8 cellular contexts compared by ENCODE assay signal in the genomic region with DNA sequence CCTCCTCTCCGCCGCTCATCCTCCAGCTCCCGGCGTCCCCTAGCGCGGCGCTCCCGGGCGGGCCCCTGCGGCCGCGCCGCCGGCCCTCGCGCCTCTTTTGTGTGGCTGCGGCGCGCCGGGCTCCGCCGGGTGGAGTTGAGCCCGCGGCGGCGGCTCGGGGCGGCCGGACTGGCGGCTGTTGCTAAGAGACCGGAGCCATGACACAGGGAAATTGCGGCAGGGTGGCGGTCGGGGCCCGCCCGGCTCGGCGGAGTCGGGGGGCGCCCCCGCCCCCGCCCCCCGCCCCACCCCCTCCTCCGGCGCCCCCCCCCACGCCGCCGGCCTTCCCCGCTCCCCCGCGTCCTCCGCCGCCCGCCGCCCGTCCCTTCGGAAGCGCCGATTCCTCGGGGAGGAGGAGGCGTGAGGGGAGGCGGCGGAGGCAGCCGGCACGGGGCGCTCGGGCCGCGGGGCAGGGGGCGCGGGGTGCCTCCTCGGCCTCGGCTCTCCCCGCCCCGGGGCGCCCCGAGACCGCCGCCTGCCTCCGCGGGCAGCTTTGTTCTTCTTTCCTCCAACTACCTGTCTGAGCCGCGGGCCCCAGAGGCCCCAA. TPM values are rescaled to one million over a fixed set of nuclear protein-coding genes. Genes with fewer than 3 reads are reported as not detected.
DNase-seq lines count a peak whose midpoint lies in the region; ATAC-seq lines count a peak whose summit lies in the region.

A gene (minus strand): TSS at position 223 of the 586 bp plus-strand sequence. CDS start 3,459 bp downstream, outside the sequence.

- no peaks in the 10 kb centered on the region for H3K36me3 Mint-ChIP-seq in CD4-positive, alpha-beta memory T cell
- no peaks in the 10 kb centered on the region for H3K36me3 Mint-ChIP-seq in activated T-cell treated with anti-CD3 and anti-CD28 coated beads, Interleukin-2, amount 50 U/mL, for 72 hours (ENCODE audit: insufficient read depth in 2 of 2)
- peaks cover 0 to 7% of the 10 kb centered on the region in 2 donors for H3K36me3 Mint-ChIP-seq in stimulated activated naive B cell treated with anti-CD40 and anti-IgM and Interleukin-4, amounts not matched to agents 10 μg/mL and 1 μg/mL and 100 μg/mL, for 72 hours

- POLR2A ChIA-PET in CD4-positive, alpha-beta memory T cell (lab: Charles Lee; ENCODE audit: partially characterized antibody), result no interaction called here

- no peaks in the 10 kb centered on the region for H3K9me3 ChIP-seq in CD4-positive, alpha-beta memory T cell (ENCODE audit: control insufficient read depth in 1 of 2, low read length in 2 of 2)

- no peaks in the 10 kb centered on the region for H3K4me1 ChIP-seq in CD4-positive, alpha-beta memory T cell (ENCODE audit: insufficient read depth, low read length)

- H3K36me3 ChIP-seq in CD4-positive, alpha-beta memory T cell (ENCODE audit: insufficient read depth, low read length), result no peaks in the 10 kb centered on the region

- H3K27me3 ChIP-seq in CD4-positive, alpha-beta memory T cell (ENCODE audit: insufficient read depth, low read length), result peaks cover 23% of the 10 kb centered on the region

- H3K9me3 Mint-ChIP-seq in CD4-positive, alpha-beta memory T cell, result peaks cover 0 to 5% (median 0%) of the 10 kb centered on the region in 8 donors
- H3K9me3 Mint-ChIP-seq in activated T-cell treated with anti-CD3 and anti-CD28 coated beads, Interleukin-2, amount 50 U/mL, for 72 hours, result no peaks in the 10 kb centered on the region
- no peaks in the 10 kb centered on the region for H3K9me3 Mint-ChIP-seq in stimulated activated naive B cell treated with anti-CD40 and anti-IgM and Interleukin-4, amounts not matched to agents 10 μg/mL and 1 μg/mL and 100 μg/mL, for 72 hours

- H3K27ac ChIP-seq in CD4-positive, alpha-beta memory T cell (ENCODE audit: low read depth, low read length), result no peak within 1 kb of the TSS

- no peak for DNase-seq in CD4-positive, alpha-beta memory T cell
- peak; percentile 10 to 14 for DNase-seq in activated T-cell treated with anti-CD3 and anti-CD28 coated beads, Interleukin-2, amount 50 U/mL, for 72 hours
- DNase-seq in iPS-NIHi11 (ENCODE audit: low spot score) (peak; percentile 82), GM19240 (ENCODE audit: insufficient read length, low spot score) (no peak), SHP77 treated with DMSO at 0.1 percent for 48 hours (lab: John Stamatoyannopoulos, UW) (no peak)
- no peak for DNase-seq in stimulated activated naive B cell treated with anti-CD40 and anti-IgM and Interleukin-4, amounts not matched to agents 10 μg/mL and 1 μg/mL and 100 μg/mL, for 72 hours

- peak within 1 kb of the TSS in 7 of 8 donors; percentile 17 to 71 (median 42) for H3K4me3 Mint-ChIP-seq in CD4-positive, alpha-beta memory T cell
- peak within 1 kb of the TSS; percentile 53 to 75 for H3K4me3 Mint-ChIP-seq in activated T-cell treated with anti-CD3 and anti-CD28 coated beads, Interleukin-2, amount 50 U/mL, for 72 hours
- H3K4me3 Mint-ChIP-seq in stimulated activated naive B cell treated with anti-CD40 and anti-IgM and Interleukin-4, amounts not matched to agents 10 μg/mL and 1 μg/mL and 100 μg/mL, for 72 hours, result peak within 1 kb of the TSS; percentile 61 to 79

- peaks cover 0 to 10% (median 6%) of the 10 kb centered on the region in 4 donors for H3K4me1 Mint-ChIP-seq in CD4-positive, alpha-beta memory T cell
- H3K4me1 Mint-ChIP-seq in activated T-cell treated with anti-CD3 and anti-CD28 coated beads, Interleukin-2, amount 50 U/mL, for 72 hours (ENCODE audit: low read depth), result no peaks in the 10 kb centered on the region
- H3K4me1 Mint-ChIP-seq in stimulated activated naive B cell treated with anti-CD40 and anti-IgM and Interleukin-4, amounts not matched to agents 10 μg/mL and 1 μg/mL and 100 μg/mL, for 72 hours, result peaks cover 17 to 27% of the 10 kb centered on the region in 2 donors

- CTCF ChIA-PET in CD4-positive, alpha-beta memory T cell (lab: Charles Lee; ENCODE audit: partially characterized antibody), result no interaction called here

- intact Hi-C loops in CD4-positive, alpha-beta memory T cell (cut with micrococcal nuclease), result loop anchor here (10.0 kb wide), 1 partner anchor 821 kb away; no protein-coding TSS in a partner anchor

- no peak within 1 kb of the TSS for H3K27ac Mint-ChIP-seq in CD4-positive, alpha-beta memory T cell
- H3K27ac Mint-ChIP-seq in activated T-cell treated with anti-CD3 and anti-CD28 coated beads, Interleukin-2, amount 50 U/mL, for 72 hours, result no peak within 1 kb of the TSS
- H3K27ac Mint-ChIP-seq in stimulated activated naive B cell treated with anti-CD40 and anti-IgM and Interleukin-4, amounts not matched to agents 10 μg/mL and 1 μg/mL and 100 μg/mL, for 72 hours, result peak within 1 kb of the TSS; percentile 25

- ATAC-seq in GM21360 (IDR thresholded peaks at IDR 0.05; ENCODE audit: unreplicated experiment), result peak; percentile 54
- ATAC-seq in activated T-cell treated with anti-CD3 and anti-CD28 coated beads, Interleukin-2, amount 50 U/mL, for 72 hours (replicated peaks in 1 of 2), result peak; percentile 20 to 35
- peak; percentile 30 to 38 for ATAC-seq in stimulated activated naive B cell treated with anti-CD40 and anti-IgM and Interleukin-4, amounts not matched to agents 10 μg/mL and 1 μg/mL and 100 μg/mL, for 72 hours (replicated peaks)
- ATAC-seq in HG02763 (IDR thresholded peaks at IDR 0.05; ENCODE audit: unreplicated experiment), result no peak

- H3K4me3 ChIP-seq in CD4-positive, alpha-beta memory T cell (ENCODE audit: low read length in 2 of 2), result no peak within 1 kb of the TSS

- peaks cover 41 to 46% of the 10 kb centered on the region in 2 donors for H3K27me3 Mint-ChIP-seq in CD4-positive, alpha-beta memory T cell
- H3K27me3 Mint-ChIP-seq in activated T-cell treated with anti-CD3 and anti-CD28 coated beads, Interleukin-2, amount 50 U/mL, for 72 hours (ENCODE audit: low read depth), result peaks cover 81% of the 10 kb centered on the region
- peaks cover 63 to 69% of the 10 kb centered on the region in 2 donors for H3K27me3 Mint-ChIP-seq in stimulated activated naive B cell treated with anti-CD40 and anti-IgM and Interleukin-4, amounts not matched to agents 10 μg/mL and 1 μg/mL and 100 μg/mL, for 72 hours

RNA-seq across cellular contexts. Expression of the gene that starts here (rescaled TPM):
- total RNA-seq in CD4-positive, alpha-beta memory T cell, result not detected
- not detected for polyA plus RNA-seq in CD4-positive, alpha-beta memory T cell
- not detected for total RNA-seq in activated T-cell treated with anti-CD3 and anti-CD28 coated beads, Interleukin-2, amount 50 U/mL, for 72 hours

Comparison
In these comparisons a context has a peak if more than half of its experiments do, and no peak if none do; other contexts are left out.
1. Peak in DNase-seq and ATAC-seq in activated T-cell treated with anti-CD3 and anti-CD28 coated beads, Interleukin-2, amount 50 U/mL, for 72 hours; RNA of the gene not detected or under 1 TPM.